Comparison of ENCODE assay signal across 23 cellular contexts in the genomic region with DNA sequence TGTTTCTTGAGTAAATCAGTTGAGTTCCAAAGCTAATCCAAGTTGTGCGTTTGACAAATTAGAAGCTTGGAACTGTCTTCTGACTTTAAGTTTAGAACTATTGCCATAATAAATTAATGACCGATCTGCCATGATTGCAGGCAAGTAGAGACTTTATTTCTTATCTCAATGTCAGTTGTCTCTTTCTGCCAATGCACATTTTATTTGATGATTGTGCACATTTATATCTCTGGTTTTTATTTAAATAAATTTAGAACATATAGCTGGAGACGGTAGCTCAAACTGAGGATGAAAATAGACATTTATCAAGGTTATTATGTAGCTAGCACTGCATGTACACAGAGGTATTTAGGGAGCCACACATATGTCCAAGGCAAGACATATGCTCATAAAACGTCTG. TPM values are rescaled to one million over a fixed set of nuclear protein-coding genes. Genes with fewer than 3 reads are reported as not detected.
DNase-seq lines count a peak whose midpoint lies in the region; ATAC-seq, FAIRE-seq and TF ChIP-seq lines count a peak whose summit lies in the region.
"Had no signal": no experiment of that assay in that cellular context is flagged by ENCODE, and none has a peak within 500 bp of the region (broad histone marks: within the 10 kb centered on the region; RNA-seq: fewer than 3 reads in every experiment).

No MANE protein-coding gene starts in this region.

- no peaks in the 10 kb centered on the region for H3K9me3 ChIP-seq in HepG2 (ENCODE audit: low read length)
- no peaks in the 10 kb centered on the region for H3K9me3 ChIP-seq in right lobe of liver
- H3K9me3 ChIP-seq in IMR-90 (ENCODE audit: control insufficient read depth, insufficient read depth, low read length) = no peaks in the 10 kb centered on the region
- H3K9me3 ChIP-seq: BE2C, BLaER1 had no signal

- no peak overlapping the region for H2BK20ac ChIP-seq in IMR-90 (ENCODE audit: low read depth, low read length)

- H2BK5ac ChIP-seq in IMR-90 (ENCODE audit: low read depth, low read length, poor library complexity, severe bottlenecking) = no peak overlapping the region

- no peak overlapping the region for H3K9ac ChIP-seq in HepG2 (ENCODE audit: insufficient read depth, low read depth, low read length)
- H3K9ac ChIP-seq in IMR-90 (ENCODE audit: low read depth, low read length) = no peak overlapping the region
- H3K9ac ChIP-seq: BLaER1 had no signal

- no peak overlapping the region for H3K4me3 ChIP-seq in HepG2 (replicated peaks in 1 of 3; ENCODE audit: insufficient read depth in 1 of 3, low read depth in 2 of 3, low read length in 3 of 3)
- no peak overlapping the region for H3K4me3 ChIP-seq in right lobe of liver
- no peak overlapping the region for H3K4me3 ChIP-seq in IMR-90 (ENCODE audit: insufficient read depth, low read depth, low read length)
- H3K4me3 ChIP-seq: BLaER1 had no signal

- H3K4me1 ChIP-seq in HepG2 (ENCODE audit: insufficient read depth, low read length) (no peaks in the 10 kb centered on the region), right lobe of liver (peaks cover 0 to 18% (median 3%) of the 10 kb centered on the region in 4 donors), IMR-90 (ENCODE audit: control insufficient read depth, insufficient read depth, low read length) (no peaks in the 10 kb centered on the region)
- H3K4me1 ChIP-seq: BE2C, BLaER1 had no signal

- dilution Hi-C loops in IMR-90 (cut with HindIII; ENCODE audit: low sequenced_read_pairs, unreplicated experiment) = no loop called here

- no peak overlapping the region for H3K18ac ChIP-seq in IMR-90 (ENCODE audit: low read depth, low read length)

- H3K23ac ChIP-seq in IMR-90 (ENCODE audit: low read depth, low read length) = no peak overlapping the region

- POLR2A ChIA-PET in HepG2 (lab: Yijun Ruan, JAX) (no interaction called here), IMR-90 (lab: Charles Lee; ENCODE audit: unreplicated experiment) (no interaction called here)

- H3K79me2 ChIP-seq in HepG2 (ENCODE audit: insufficient read depth, low read length) = no peaks in the 10 kb centered on the region

- no peak overlapping the region for H2BK15ac ChIP-seq in IMR-90 (ENCODE audit: low read depth, low read length)

- no peaks in the 10 kb centered on the region for H3K79me1 ChIP-seq in IMR-90 (ENCODE audit: low read depth in 1 of 2, low read length in 2 of 2)

- H3K4ac ChIP-seq in IMR-90 (ENCODE audit: low read depth, low read length) = no peak overlapping the region

- H3K36me3 ChIP-seq in HepG2 (replicated peaks in 1 of 2; ENCODE audit: control insufficient read depth in 1 of 2, insufficient read depth in 2 of 2, low read length in 2 of 2) (no peaks in the 10 kb centered on the region), right lobe of liver (no peaks in the 10 kb centered on the region), IMR-90 (ENCODE audit: control insufficient read depth, insufficient read depth, low read length) (no peaks in the 10 kb centered on the region)
- H3K36me3 ChIP-seq: BE2C, BLaER1 had no signal

- H2BK120ac ChIP-seq in IMR-90 (ENCODE audit: low read depth, low read length) = no peak overlapping the region

- WGBS in HepG2 (ENCODE audit: low lambda C conversion rate) = 3% methylated on average over 4 of the region's 4 CpGs
- WGBS in right lobe of liver (ENCODE audit: insufficient coverage, low coverage, low lambda C conversion rate, missing lambda C conversion rate) = 57% methylated on average over 4 of the region's 4 CpGs
- WGBS in IMR-90 (ENCODE audit: extremely low coverage in 2 of 2, insufficient read length in 1 of 2), 2 experiments = no CpG with 5 or more reads among the region's 4 CpGs

- no peaks in the 10 kb centered on the region for H3K27me3 ChIP-seq in HepG2 (ENCODE audit: control insufficient read depth in 1 of 2, insufficient read depth in 2 of 2, low read length in 2 of 2)
- H3K27me3 ChIP-seq in right lobe of liver = no peaks in the 10 kb centered on the region
- H3K27me3 ChIP-seq in IMR-90 (ENCODE audit: control insufficient read depth, insufficient read depth, low read length) = no peaks in the 10 kb centered on the region
- H3K27me3 ChIP-seq: BE2C, BLaER1 had no signal

- H4K20me1 ChIP-seq in HepG2 (ENCODE audit: insufficient read depth, low read length) (no peaks in the 10 kb centered on the region), IMR-90 (ENCODE audit: insufficient read depth, low read length) (no peaks in the 10 kb centered on the region)
- H4K20me1 ChIP-seq: BLaER1 had no signal

- TF ChIP-seq EP300 in HepG2 (IDR thresholded peaks at IDR 0.05; ENCODE audit: low read depth in 2 of 2, low read length in 2 of 2) = no peak
- TF ChIP-seq EP300 in HepG2 (CRISPR knock-in tag; IDR thresholded peaks at IDR 0.05; ENCODE audit: borderline replicate concordance) = no peak

- TF ChIP-seq CTCF in HepG2 (CRISPR knock-in tag; IDR thresholded peaks at IDR 0.05) (no peak), right lobe of liver (IDR thresholded peaks at IDR 0.05) (no peak), IMR-90 (conservative IDR thresholded peaks at IDR 0.05; ENCODE audit: low read depth, low read length) (no peak)

- ATAC-seq in HepG2 (no peak), right lobe of liver (no peak), IMR-90 (ENCODE audit: low read depth) (no peak)

- in situ Hi-C loops in HepG2 (cut with HindIII; ENCODE audit: extremely low pct_ligation_motif_present, low pct_unique_long_range_greater_than_20kb) = loop anchor here (10.0 kb wide), 1 partner anchor 520 kb away; no protein-coding TSS in a partner anchor
- in situ Hi-C loops in IMR-90 (cut with MboI; ENCODE audit: low sequenced_read_pairs) = loop anchor here (25.0 kb wide), 1 partner anchor 703 kb away; no protein-coding TSS in a partner anchor

- H2AK9ac ChIP-seq in IMR-90 (replicated peaks; ENCODE audit: low read depth, low read length, poor library complexity) = no peak overlapping the region

- no peak overlapping the region for H3K14ac ChIP-seq in IMR-90 (replicated peaks; ENCODE audit: low read depth, low read length)

- intact Hi-C loops in HepG2 (cut with micrococcal nuclease; ENCODE audit: unreplicated experiment) = no loop called here
- intact Hi-C loops in right lobe of liver (cut with DNase I) = no loop called here
- intact Hi-C loops in IMR-90 (cut with micrococcal nuclease) = no loop called here

- BruUV-seq in HepG2 (replicated peaks; lab: Mats Ljungman, UMichigan) (no TSS peak), IMR-90 (replicated peaks; lab: Mats Ljungman, UMichigan) (no TSS peak)

- no peaks in the 10 kb centered on the region for H3K9me1 ChIP-seq in IMR-90 (ENCODE audit: insufficient read depth, low read length)

- H3K4me2 ChIP-seq in HepG2 (ENCODE audit: low read depth, low read length) (no peak overlapping the region), IMR-90 (ENCODE audit: low read depth, low read length) (no peak overlapping the region)
- H3K4me2 ChIP-seq: BLaER1 had no signal

- H4K5ac ChIP-seq in IMR-90 (ENCODE audit: low read depth, low read length) = no peak overlapping the region

- no peak overlapping the region for H4K8ac ChIP-seq in IMR-90 (ENCODE audit: low read depth in 2 of 2, low read length in 2 of 2)

- H4K91ac ChIP-seq in IMR-90 (ENCODE audit: insufficient read depth, low read depth, low read length) = no peak overlapping the region

- no peak for TF ChIP-seq RAD21 in HepG2 (CRISPR knock-in tag; IDR thresholded peaks at IDR 0.05)
- no peak for TF ChIP-seq RAD21 in IMR-90 (IDR thresholded peaks at IDR 0.05; ENCODE audit: low read length)

- FAIRE-seq in HepG2 (lab: Jason Lieb, UNC) = no peak
- FAIRE-seq: G401.6, GM12891, GM19239 had no signal

- no peak overlapping the region for H3K27ac ChIP-seq in HepG2 (ENCODE audit: extremely low read length, insufficient read depth, low read length)
- H3K27ac ChIP-seq in right lobe of liver = no peak overlapping the region
- no peak overlapping the region for H3K27ac ChIP-seq in IMR-90 (ENCODE audit: insufficient read depth, low read length)
- H3K27ac ChIP-seq: 22Rv1, BLaER1 had no signal

- TF ChIP-seq POLR2A in HepG2 (IDR thresholded peaks at IDR 0.05; ENCODE audit: insufficient read depth in 1 of 2, low read depth in 2 of 2, low read length in 2 of 2) (no peak), right lobe of liver (IDR thresholded peaks at IDR 0.05) (no peak), IMR-90 (IDR thresholded peaks at IDR 0.05; ENCODE audit: low read depth, low read length) (no peak)

- no peak overlapping the region for H3K56ac ChIP-seq in IMR-90 (ENCODE audit: extremely low read depth, insufficient read depth, low read length)

- CTCF ChIA-PET in HepG2 (lab: Yijun Ruan, JAX; ENCODE audit: low intra/inter-chr PET ratio, low total read pairs) = no interaction called here
- CTCF ChIA-PET in IMR-90 (lab: Yijun Ruan, JAX) = no interaction called here

- H2AFZ ChIP-seq in HepG2 (ENCODE audit: low read length) (no peak overlapping the region), IMR-90 (replicated peaks; ENCODE audit: low read length, poor library complexity) (no peak overlapping the region)

- no peak overlapping the region for H2AK5ac ChIP-seq in IMR-90 (ENCODE audit: low read depth, low read length)

- DNase-seq in HepG2 (ENCODE audit: low spot score) (no peak), right lobe of liver (no peak), IMR-90 (no peak), NCI-H82 treated with DMSO at 0.1 percent for 48 hours (lab: John Stamatoyannopoulos, UW; ENCODE audit: unreplicated experiment) (peak; percentile 83), NAMALWA (ENCODE audit: low spot score) (no peak), NCI-H1417 (lab: John Stamatoyannopoulos, UW) (no peak)
- DNase-seq: ACHN; BE2C; C1 segment of cervical spinal cord; CD4-positive, alpha-beta memory T cell; CD4-positive, CD25-positive, alpha-beta regulatory T cell; CD8-positive, alpha-beta memory T cell; COR-L47; DMS79 treated with DMSO at 0.1 percent for 48 hours; GF-D8 had no signal

RNA-seq across cellular contexts. Expression of gene SLCO1B1, which starts 34.1 kb away (rescaled TPM):
- not detected in 2 replicates for total RNA-seq in HepG2 (2016; rRNA removed; fragmentation: Illumina TruSeq; extraction: Trizol)
- not detected in 2 replicates for total RNA-seq in HepG2 (2016; cell fraction: cytosol; rRNA removed; fragmentation: Illumina TruSeq; extraction: Trizol; ENCODE audit: low read depth)
- total RNA-seq in HepG2 (2016; cell fraction: insoluble cytoplasmic fraction; rRNA removed; fragmentation: Illumina TruSeq; extraction: Trizol) = not detected in 2 replicates
- not detected in 2 replicates for total RNA-seq in HepG2 (2016; cell fraction: membrane; rRNA removed; fragmentation: Illumina TruSeq; extraction: Trizol)
- total RNA-seq in HepG2 (2016; cell fraction: nucleus; rRNA removed; fragmentation: Illumina TruSeq; extraction: Trizol) = not detected in 2 replicates
- polyA plus RNA-seq in HepG2 (2011; rRNA removed) = not detected in 2 replicates
- polyA plus RNA-seq in HepG2 (2011; cell fraction: cytosol; rRNA removed) = not detected in 2 replicates
- polyA plus RNA-seq in HepG2 (2011; cell fraction: nucleus; rRNA removed) = not detected in 2 replicates
- polyA plus RNA-seq in HepG2 (2012) = not detected in 2 replicates
- polyA plus RNA-seq in HepG2 (2016; cell fraction: cytosol; fragmentation: Illumina TruSeq; extraction: Trizol; ENCODE audit: low read depth) = not detected in 2 replicates
- not detected in 2 replicates for polyA plus RNA-seq in HepG2 (2016; cell fraction: insoluble cytoplasmic fraction; fragmentation: Illumina TruSeq; extraction: Trizol; ENCODE audit: low read depth)
- polyA plus RNA-seq in HepG2 (2016; cell fraction: membrane; fragmentation: Illumina TruSeq; extraction: Trizol; ENCODE audit: low read depth) = not detected in 2 replicates
- polyA plus RNA-seq in HepG2 (2016; cell fraction: nucleus; fragmentation: Illumina TruSeq; extraction: Trizol; ENCODE audit: insufficient read depth, low read depth) = not detected in 2 replicates
- polyA minus RNA-seq in HepG2 (2011; rRNA and poly(A)+ RNA removed; ENCODE audit: low replicate concordance) = 0.09 TPM in 1 of 2 replicates, not detected in the other
- polyA minus RNA-seq in HepG2 (2011; cell fraction: cytosol; rRNA and poly(A)+ RNA removed) = not detected in 2 replicates
- polyA minus RNA-seq in HepG2 (2011; cell fraction: nucleus; rRNA and poly(A)+ RNA removed) = 0.25 TPM in 1 of 2 replicates, not detected in the other
- total RNA-seq in right lobe of liver = 100 to 1,000 TPM; 126 to 285 (median 145) TPM
- not detected in 2 replicates for total RNA-seq in IMR-90 (2012; rRNA removed)
- polyA plus RNA-seq in IMR-90 (2012; rRNA removed) = not detected in 2 replicates
- polyA plus RNA-seq in IMR-90 (2012; cell fraction: cytosol; rRNA removed) = not detected in 2 replicates
- polyA plus RNA-seq in IMR-90 (2012; cell fraction: nucleus; rRNA removed; ENCODE audit: low replicate concordance) = not detected in 2 replicates
- total RNA-seq: A673; CD4-positive, alpha-beta memory T cell; CD4-positive, CD25-positive, alpha-beta regulatory T cell; CD8-positive, alpha-beta memory T cell had no signal
- polyA plus RNA-seq: AG04450; CD14-positive monocyte; CD4-positive, alpha-beta memory T cell; CD4-positive, CD25-positive, alpha-beta regulatory T cell; CD8-positive, alpha-beta memory T cell had no signal

Comparison
In these comparisons a context has a peak if more than half of its experiments do, and no peak if none do; other contexts are left out.
1. RNA of gene SLCO1B1, which starts 34.1 kb away (total RNA-seq): 126 to 285 TPM in right lobe of liver; not detected in HepG2 and not detected in IMR-90; every median in the first group is over 100 times any median in the second.